In genomic region chr9:37495571-37495970, GRCh38 we compare ENCODE assay signal across 23 cellular contexts. TPM values are rescaled to one million over a fixed set of nuclear protein-coding genes. Genes with fewer than 3 reads are reported as not detected.
A peak's percentile ranks its signal among the peaks of the same experiment; 100 is the strongest.
DNase-seq lines count a peak whose midpoint lies in the region; ATAC-seq and TF ChIP-seq lines count a peak whose summit lies in the region.
"Had no signal": no experiment of that assay in that cellular context is flagged by ENCODE, and none has a peak within 500 bp of the region (broad histone marks: within the 10 kb centered on the region; RNA-seq: fewer than 3 reads in every experiment).

No MANE protein-coding gene starts in this region.

- H3K27me3 Mint-ChIP-seq in activated CD8-positive, alpha-beta T cell treated with anti-CD3 and anti-CD28 coated beads for 36 hours, result no peaks in the 10 kb centered on the region
- no peaks in the 10 kb centered on the region for H3K27me3 Mint-ChIP-seq in activated CD8-positive, alpha-beta T cell treated with anti-CD3 and anti-CD28 coated beads, Interleukin-2, amount 10 ng/mL, durations not matched to agents 7 days and 5 days (ENCODE audit: low read depth)
- H3K27me3 Mint-ChIP-seq: CD4-positive, alpha-beta memory T cell had no signal

- H3K4me3 ChIP-seq in heart right ventricle, result no peak overlapping the region
- no peak overlapping the region for H3K4me3 ChIP-seq in right cardiac atrium (ENCODE audit: low read length)
- H3K4me3 ChIP-seq in skeletal muscle tissue (ENCODE audit: low read length in 3 of 3), result peak overlapping the region in 1 of 3 donors; percentile 49
- H3K4me3 ChIP-seq: BLaER1 treated with 17β-estradiol and CSF1 and Interleukin-3, amounts not matched to agents 10 nM and 100 nM; Peyer's patch; SJCRH30 had no signal

- H3K36me3 Mint-ChIP-seq in activated CD8-positive, alpha-beta T cell treated with anti-CD3 and anti-CD28 coated beads for 36 hours (ENCODE audit: low read depth), result peaks cover 64% of the 10 kb centered on the region
- peaks cover 69% of the 10 kb centered on the region for H3K36me3 Mint-ChIP-seq in activated CD8-positive, alpha-beta T cell treated with anti-CD3 and anti-CD28 coated beads, Interleukin-2, amount 10 ng/mL, durations not matched to agents 7 days and 5 days (ENCODE audit: low read depth)

- TF ChIP-seq POLR2A in erythroblast (IDR thresholded peaks at IDR 0.05; ENCODE audit: low read length), result no peak

- intact Hi-C loops in activated CD8-positive, alpha-beta T cell treated with anti-CD3 and anti-CD28 coated beads for 36 hours (cut with micrococcal nuclease), result no loop called here
- intact Hi-C loops in heart right ventricle (cut with DNase I) (loop anchor here in 1 of 10 donors (10.0 kb wide), 1 partner anchor 79 kb away; the partner anchor contains the start of gene FBXO10), right cardiac atrium (cut with DNase I) (no loop called here)

- no peak overlapping the region for H3K4me3 Mint-ChIP-seq in activated CD8-positive, alpha-beta T cell treated with anti-CD3 and anti-CD28 coated beads for 36 hours
- H3K4me3 Mint-ChIP-seq in activated CD8-positive, alpha-beta T cell treated with anti-CD3 and anti-CD28 coated beads, Interleukin-2, amount 10 ng/mL, durations not matched to agents 7 days and 5 days, result no peak overlapping the region
- H3K4me3 Mint-ChIP-seq: CD4-positive, alpha-beta memory T cell had no signal

- POLR2A ChIA-PET in activated CD8-positive, alpha-beta T cell treated with anti-CD3 and anti-CD28 coated beads for 36 hours (lab: Charles Lee), result interaction anchor here (0.7 to 6.2 kb wide), 10 partner anchors 9 to 97 kb away, joined by 3 to 33 read pairs (median 4); partner anchors contain the start of genes POLR1E and TOMM5
- POLR2A ChIA-PET in activated CD8-positive, alpha-beta T cell treated with anti-CD3 and anti-CD28 coated beads, Interleukin-2, amount 10 ng/mL, durations not matched to agents 7 days and 5 days (lab: Charles Lee), result interaction anchor here (0.7 to 3.5 kb wide), 3 partner anchors 9 to 82 kb away, joined by 3 to 20 read pairs (median 4); partner anchors contain the start of gene POLR1E

- no peak for DNase-seq in activated CD8-positive, alpha-beta T cell treated with anti-CD3 and anti-CD28 coated beads for 36 hours
- DNase-seq in activated CD8-positive, alpha-beta T cell treated with anti-CD3 and anti-CD28 coated beads, Interleukin-2, amount 10 ng/mL, durations not matched to agents 7 days and 5 days, result no peak
- no peak for DNase-seq in heart right ventricle
- DNase-seq in right cardiac atrium, result no peak
- DNase-seq in NCI-H1105 (lab: John Stamatoyannopoulos, UW), result no peak
- DNase-seq in GM03348 (ENCODE audit: low spot score), result no peak
- no peak for DNase-seq in erythroblast (lab: John Stamatoyannopoulos, UW)
- DNase-seq: CD4-positive, alpha-beta memory T cell; DND-41; GOT3; HCEC 1CT; KBM-7; NCI-H1694 treated with DMSO at 0.1 percent for 48 hours; NCI-H2081 treated with DMSO at 0.1 percent for 48 hours; NCI-H2171 treated with DMSO at 0.1 percent for 48 hours; NCI-H526; Peyer's patch; SJCRH30 had no signal

- no peak for TF ChIP-seq CTCF in activated CD8-positive, alpha-beta T cell treated with anti-CD3 and anti-CD28 coated beads for 36 hours (IDR thresholded peaks at IDR 0.05)
- TF ChIP-seq CTCF in heart right ventricle (IDR thresholded peaks at IDR 0.05), result no peak

- no peak for ATAC-seq in activated CD8-positive, alpha-beta T cell treated with anti-CD3 and anti-CD28 coated beads for 36 hours
- no peak for ATAC-seq in activated CD8-positive, alpha-beta T cell treated with anti-CD3 and anti-CD28 coated beads, Interleukin-2, amount 10 ng/mL, durations not matched to agents 7 days and 5 days
- ATAC-seq in heart right ventricle (peak in 5 of 8 donors; percentile 44 to 72 (median 57)), right cardiac atrium (no peak)
- ATAC-seq: HepG2 had no signal

- H3K27ac ChIP-seq in heart right ventricle, result peak overlapping the region in 3 of 10 donors; percentile 15 to 51 (median 34)
- H3K27ac ChIP-seq in right cardiac atrium (ENCODE audit: low read length), result no peak overlapping the region
- H3K27ac ChIP-seq in skeletal muscle tissue (ENCODE audit: low read depth, low read length), result peak overlapping the region; percentile 2
- H3K27ac ChIP-seq: 22Rv1; BLaER1 treated with 17β-estradiol and CSF1 and Interleukin-3, amounts not matched to agents 10 nM and 100 nM; HL-60; Peyer's patch; SJCRH30 had no signal

- no peaks in the 10 kb centered on the region for H3K9me3 Mint-ChIP-seq in activated CD8-positive, alpha-beta T cell treated with anti-CD3 and anti-CD28 coated beads for 36 hours
- no peaks in the 10 kb centered on the region for H3K9me3 Mint-ChIP-seq in activated CD8-positive, alpha-beta T cell treated with anti-CD3 and anti-CD28 coated beads, Interleukin-2, amount 10 ng/mL, durations not matched to agents 7 days and 5 days (ENCODE audit: insufficient read depth)
- H3K9me3 Mint-ChIP-seq: CD4-positive, alpha-beta memory T cell had no signal

- peaks cover 0 to 5% (median 0%) of the 10 kb centered on the region in 9 donors for H3K4me1 ChIP-seq in heart right ventricle
- no peaks in the 10 kb centered on the region for H3K4me1 ChIP-seq in right cardiac atrium (ENCODE audit: control insufficient read depth, insufficient read depth, low read length)
- peaks cover 5 to 10% (median 6%) of the 10 kb centered on the region in 3 donors for H3K4me1 ChIP-seq in skeletal muscle tissue (ENCODE audit: control insufficient read depth in 3 of 3, insufficient read depth in 3 of 3, low read length in 3 of 3)
- H3K4me1 ChIP-seq: BLaER1 treated with 17β-estradiol and CSF1 and Interleukin-3, amounts not matched to agents 10 nM and 100 nM; Peyer's patch; SJCRH30 had no signal

- H3K27ac Mint-ChIP-seq in activated CD8-positive, alpha-beta T cell treated with anti-CD3 and anti-CD28 coated beads for 36 hours, result peak overlapping the region; percentile 52
- no peak overlapping the region for H3K27ac Mint-ChIP-seq in activated CD8-positive, alpha-beta T cell treated with anti-CD3 and anti-CD28 coated beads, Interleukin-2, amount 10 ng/mL, durations not matched to agents 7 days and 5 days

- no peaks in the 10 kb centered on the region for H3K9me3 ChIP-seq in heart right ventricle
- no peaks in the 10 kb centered on the region for H3K9me3 ChIP-seq in right cardiac atrium (ENCODE audit: control insufficient read depth, low read length)
- H3K9me3 ChIP-seq in skeletal muscle tissue (ENCODE audit: control insufficient read depth in 3 of 3, low read length in 3 of 3), result no peaks in the 10 kb centered on the region
- H3K9me3 ChIP-seq: BLaER1 treated with 17β-estradiol and CSF1 and Interleukin-3, amounts not matched to agents 10 nM and 100 nM; Peyer's patch; SJCRH30 had no signal

- H3K9ac ChIP-seq in skeletal muscle tissue (ENCODE audit: low read depth in 1 of 3, low read length in 3 of 3), result peak overlapping the region in 1 of 3 donors; percentile 51

- WGBS in heart right ventricle, 2 donors, result 91 to 93% methylated on average over 5 of the region's 5 CpGs
- WGBS in right cardiac atrium, result 90% methylated on average over 5 of the region's 5 CpGs

- H3K27me3 ChIP-seq in heart right ventricle, result no peaks in the 10 kb centered on the region
- no peaks in the 10 kb centered on the region for H3K27me3 ChIP-seq in right cardiac atrium (ENCODE audit: control insufficient read depth, insufficient read depth)
- no peaks in the 10 kb centered on the region for H3K27me3 ChIP-seq in skeletal muscle tissue (ENCODE audit: control insufficient read depth in 3 of 3, insufficient read depth in 3 of 3, low read length in 3 of 3)
- H3K27me3 ChIP-seq: BLaER1 treated with 17β-estradiol and CSF1 and Interleukin-3, amounts not matched to agents 10 nM and 100 nM; Peyer's patch; SJCRH30 had no signal

- peaks cover 9% of the 10 kb centered on the region for H3K4me1 Mint-ChIP-seq in activated CD8-positive, alpha-beta T cell treated with anti-CD3 and anti-CD28 coated beads for 36 hours (ENCODE audit: low read depth)
- H3K4me1 Mint-ChIP-seq in activated CD8-positive, alpha-beta T cell treated with anti-CD3 and anti-CD28 coated beads, Interleukin-2, amount 10 ng/mL, durations not matched to agents 7 days and 5 days (ENCODE audit: low read depth), result peaks cover 8% of the 10 kb centered on the region

- CTCF ChIA-PET in activated CD8-positive, alpha-beta T cell treated with anti-CD3 and anti-CD28 coated beads for 36 hours (lab: Charles Lee), result interaction anchor here (0.7 kb wide), 1 partner anchor 9 kb away, joined by 3 read pairs; no protein-coding TSS in a partner anchor
- CTCF ChIA-PET in activated CD8-positive, alpha-beta T cell treated with anti-CD3 and anti-CD28 coated beads, Interleukin-2, amount 10 ng/mL, durations not matched to agents 7 days and 5 days (lab: Charles Lee), result interaction anchor here (1.1 kb wide), 1 partner anchor 9 kb away, joined by 3 read pairs; no protein-coding TSS in a partner anchor

- H3K36me3 ChIP-seq in heart right ventricle, result peaks cover 0 to 98% (median 50%) of the 10 kb centered on the region in 9 donors
- peaks cover 37 to 62% (median 57%) of the 10 kb centered on the region in 3 donors for H3K36me3 ChIP-seq in skeletal muscle tissue (ENCODE audit: control insufficient read depth in 3 of 3, insufficient read depth in 3 of 3, low read length in 3 of 3)

RNA-seq across cellular contexts. Expression of gene POLR1E, which starts 9.8 kb away (rescaled TPM):
- total RNA-seq in activated CD8-positive, alpha-beta T cell treated with anti-CD3 and anti-CD28 coated beads for 36 hours, result 10 to 100 TPM; 66.9 to 70.5 TPM
- total RNA-seq in activated CD8-positive, alpha-beta T cell treated with anti-CD3 and anti-CD28 coated beads, Interleukin-2, amount 10 ng/mL, durations not matched to agents 7 days and 5 days, result 10 to 100 TPM; 38.2 to 39.0 TPM
- total RNA-seq in heart right ventricle, result 10 to 100 TPM in 9 of 10 donors, 1 to 10 TPM in 1; 8.5 to 28.8 (median 20.4) TPM
- polyA plus RNA-seq in heart right ventricle, result 10 to 100 TPM in 1 of 2 donors, 1 to 10 TPM in 1; 5.0 to 16.6 TPM
- total RNA-seq in right cardiac atrium, result 10 to 100 TPM; 13.0 to 16.6 (median 15.6) TPM
- 9.3 TPM for polyA plus RNA-seq in right cardiac atrium
- total RNA-seq in skeletal muscle tissue, result 38.1 TPM

RNA-seq across cellular contexts. Expression of gene ZBTB5, which starts 30.3 kb away (rescaled TPM):
- total RNA-seq in activated CD8-positive, alpha-beta T cell treated with anti-CD3 and anti-CD28 coated beads for 36 hours, result 1 to 10 TPM; 8.6 to 8.8 TPM
- 1 to 10 TPM; 9.2 to 9.4 TPM for total RNA-seq in activated CD8-positive, alpha-beta T cell treated with anti-CD3 and anti-CD28 coated beads, Interleukin-2, amount 10 ng/mL, durations not matched to agents 7 days and 5 days
- 1 to 10 TPM; 5.4 to 7.5 (median 6.3) TPM for total RNA-seq in heart right ventricle
- polyA plus RNA-seq in heart right ventricle, result 1 to 10 TPM; 2.1 to 3.9 TPM
- total RNA-seq in right cardiac atrium, result 1 to 10 TPM; 6.8 to 9.1 (median 7.3) TPM
- polyA plus RNA-seq in right cardiac atrium, result 3.8 TPM
- total RNA-seq in skeletal muscle tissue, result 15.1 TPM

Comparison
In these comparisons a context has a peak if more than half of its experiments do, and no peak if none do; other contexts are left out.
1. ATAC-seq: peak in heart right ventricle (5 of 8); none in activated CD8-positive, alpha-beta T cell treated with anti-CD3 and anti-CD28 coated beads for 36 hours (single experiment), activated CD8-positive, alpha-beta T cell treated with anti-CD3 and anti-CD28 coated beads, Interleukin-2, amount 10 ng/mL, durations not matched to agents 7 days and 5 days (single experiment) and right cardiac atrium (0 of 2).